8 cellular contexts compared by ENCODE assay signal in genomic region chr14:58298477-58298879, GRCh38. TPM values are rescaled to one million over a fixed set of nuclear protein-coding genes. Genes with fewer than 3 reads are reported as not detected.
DNase-seq lines count a peak whose midpoint lies in the region; ATAC-seq and TF ChIP-seq lines count a peak whose summit lies in the region.

TSS of gene ARID4A (plus strand) at chr14:58298555. CDS start at chr14:58299855, 1,300 bp downstream.

- TF ChIP-seq EP300 in upper lobe of left lung (IDR thresholded peaks at IDR 0.05): no peak

- DNase-seq in activated T-cell treated with anti-CD3 and anti-CD28 coated beads for 24 hours (ENCODE audit: low read depth): peak; percentile 78
- no peak for DNase-seq in fibroblast of lung (ENCODE audit: low read depth in 2 of 2)
- peak in 29 of 56 donors; percentile 72 to 99 (median 96) for DNase-seq in nucleus accumbens (lab: John Stamatoyannopoulos, UW)
- peak; percentile 90 to 95 for DNase-seq in upper lobe of left lung
- no peak for DNase-seq in NCI-H446 treated with DMSO at 0.1 percent for 48 hours (lab: John Stamatoyannopoulos, UW)
- DNase-seq in NCI-H748 (lab: John Stamatoyannopoulos, UW; ENCODE audit: unreplicated experiment): no peak
- DNase-seq in kidney tubule cell (ENCODE audit: low spot score): no peak

- peaks cover 39% of the 10 kb centered on the region for H3K36me3 ChIP-seq in HUES64 (ENCODE audit: insufficient read depth, low read length)
- H3K36me3 ChIP-seq in fibroblast of lung (ENCODE audit: control insufficient read depth, insufficient read depth, low read length): peaks cover 3% of the 10 kb centered on the region
- peaks cover 0 to 38% (median 24%) of the 10 kb centered on the region in 4 donors for H3K36me3 ChIP-seq in upper lobe of left lung

- peak within 1 kb of the TSS; percentile 98 for H3K9ac ChIP-seq in HUES64 (ENCODE audit: low read depth, low read length)
- H3K9ac ChIP-seq in fibroblast of lung (ENCODE audit: insufficient read depth, low read length): peak within 1 kb of the TSS; percentile 96

- under 1% methylated on average over 25 of the region's 25 CpGs for WGBS in HUES64
- 0 to 1% methylated on average over 25 of the region's 25 CpGs for WGBS in upper lobe of left lung, 2 donors

- H3K4me3 ChIP-seq in HUES64 (ENCODE audit: low read length): peak within 1 kb of the TSS; percentile 85
- peak within 1 kb of the TSS; percentile 95 to 100 (median 98) for H3K4me3 ChIP-seq in fibroblast of lung (replicated peaks in 1 of 4; ENCODE audit: control extremely low read depth in 1 of 4, insufficient read depth in 1 of 4, low read depth in 3 of 4, low read length in 4 of 4)
- H3K4me3 ChIP-seq in upper lobe of left lung: peak within 1 kb of the TSS; percentile 53 to 95 (median 84)

- TF ChIP-seq POLR2A in upper lobe of left lung (IDR thresholded peaks at IDR 0.05): peak in 3 of 4 donors; percentile 80 to 94 (median 93)

- peaks cover 5% of the 10 kb centered on the region; the same call in 1 of the 2 replicates for H3K4me1 ChIP-seq in HUES64 (ENCODE audit: insufficient read depth, low read length)
- peaks cover 3% of the 10 kb centered on the region for H3K4me1 ChIP-seq in fibroblast of lung (ENCODE audit: control insufficient read depth, extremely low read depth, insufficient read depth, low read length)
- peaks cover 31 to 57% (median 38%) of the 10 kb centered on the region in 4 donors for H3K4me1 ChIP-seq in upper lobe of left lung

- peak within 1 kb of the TSS; percentile 97 for H3K27ac ChIP-seq in HUES64 (ENCODE audit: low read depth, low read length)
- peak within 1 kb of the TSS; percentile 99 for H3K27ac ChIP-seq in fibroblast of lung (ENCODE audit: insufficient read depth, low read length)
- H3K27ac ChIP-seq in upper lobe of left lung: peak within 1 kb of the TSS; percentile 95 to 99 (median 97)

- H4K20me1 ChIP-seq in fibroblast of lung (ENCODE audit: control insufficient read depth, extremely low read depth, insufficient read depth, low read length): peaks cover 3% of the 10 kb centered on the region

- H3K79me2 ChIP-seq in fibroblast of lung (ENCODE audit: control insufficient read depth, insufficient read depth, low read length): peaks cover 57% of the 10 kb centered on the region

- no peak for ATAC-seq in upper lobe of left lung (ENCODE audit: low FRiP score in 2 of 2)

- H3K4me2 ChIP-seq in fibroblast of lung (ENCODE audit: extremely low read depth, insufficient read depth, low read length): peak within 1 kb of the TSS; percentile 98

- peak within 1 kb of the TSS; percentile 93 for H2AFZ ChIP-seq in fibroblast of lung (ENCODE audit: low read length)

- TF ChIP-seq CTCF in fibroblast of lung (conservative IDR thresholded peaks at IDR 0.05 in 1 of 2, IDR thresholded peaks at IDR 0.05 in 1 of 2; ENCODE audit: low read depth in 1 of 2, low read length in 2 of 2): no peak
- peak in 1 of 6 experiments; percentile 7 for TF ChIP-seq CTCF in upper lobe of left lung (IDR thresholded peaks at IDR 0.05)

- no peaks in the 10 kb centered on the region for H3K9me3 ChIP-seq in HUES64 (ENCODE audit: insufficient read depth, low read depth, low read length)
- no peaks in the 10 kb centered on the region for H3K9me3 ChIP-seq in fibroblast of lung (ENCODE audit: control insufficient read depth, insufficient read depth, low read depth, low read length)
- no peaks in the 10 kb centered on the region for H3K9me3 ChIP-seq in upper lobe of left lung

- H3K27me3 ChIP-seq in HUES64 (ENCODE audit: insufficient read depth, low read length) (no peaks in the 10 kb centered on the region), fibroblast of lung (ENCODE audit: control insufficient read depth, insufficient read depth, low read length) (no peaks in the 10 kb centered on the region), upper lobe of left lung (no peaks in the 10 kb centered on the region)

RNA-seq across cellular contexts. Expression of gene ARID4A, which starts in this region (rescaled TPM):
- 7.3 TPM for polyA plus RNA-seq in HUES64 (2013, experiment 1 of 2)
- 8.1 TPM for polyA plus RNA-seq in HUES64 (2013, experiment 2 of 2)
- total RNA-seq in fibroblast of lung: 10.3 and 12.1 TPM in 2 replicates
- 7.2 and 12.2 TPM in 2 replicates for polyA plus RNA-seq in fibroblast of lung
- polyA plus RNA-seq in fibroblast of lung (2012): 6.5 and 10.0 TPM in 2 replicates
- polyA minus RNA-seq in fibroblast of lung (ENCODE audit: low replicate concordance): 0.75 TPM in 1 of 2 replicates, not detected in the other
- total RNA-seq in upper lobe of left lung: 10 to 100 TPM; 18.4 to 96.4 (median 38.7) TPM

Comparison
In these comparisons a context has a peak if more than half of its experiments do, and no peak if none do; other contexts are left out.
1. DNase-seq: peak in activated T-cell treated with anti-CD3 and anti-CD28 coated beads for 24 hours (single experiment), nucleus accumbens (29 of 56) and upper lobe of left lung (2 of 2); none in fibroblast of lung (0 of 2), NCI-H446 treated with DMSO at 0.1 percent for 48 hours (single experiment), NCI-H748 (single experiment) and kidney tubule cell (single experiment).
2. Peak in every context shown above with its lines, with median percentiles within 50 percentile points of each other: H3K27ac ChIP-seq and H3K4me3 ChIP-seq.